20 cellular contexts compared by ENCODE assay signal in genomic region chr20:57664924-57665588, GRCh38. TPM values are rescaled to one million over a fixed set of nuclear protein-coding genes. Genes with fewer than 3 reads are reported as not detected.
DNase-seq lines count a peak whose midpoint lies in the region; ATAC-seq and TF ChIP-seq lines count a peak whose summit lies in the region.
"Had no signal": no experiment of that assay in that cellular context is flagged by ENCODE, and none has a peak within 500 bp of the region (broad histone marks: within the 10 kb centered on the region; RNA-seq: fewer than 3 reads in every experiment).

No MANE protein-coding gene starts in this region.

- H3K9me3 Mint-ChIP-seq in chondrocyte (ENCODE audit: low read depth), result no peaks in the 10 kb centered on the region

- no peak overlapping the region for H4K12ac ChIP-seq in trophoblast cell (ENCODE audit: low read depth, low read length)

- no peak for ATAC-seq in Right ventricle myocardium superior (ENCODE audit: poor library complexity)
- ATAC-seq in heart right ventricle, result no peak
- ATAC-seq in GM21390 (IDR thresholded peaks at IDR 0.05; ENCODE audit: unreplicated experiment), result no peak
- ATAC-seq: GM12878, K562 had no signal

- H3K4ac ChIP-seq in trophoblast cell (ENCODE audit: low read depth, low read length), result peak overlapping the region; percentile 19

- H2AFZ ChIP-seq in trophoblast cell (ENCODE audit: insufficient read depth, low read length, poor library complexity), result no peak overlapping the region
- H2AFZ ChIP-seq: GM23248 had no signal

- H3K27ac Mint-ChIP-seq in chondrocyte (ENCODE audit: unreplicated experiment), result no peak overlapping the region

- no peak overlapping the region for H2AK5ac ChIP-seq in trophoblast cell (ENCODE audit: low read length)

- H3K14ac ChIP-seq in trophoblast cell (ENCODE audit: low read length), result no peak overlapping the region

- no peak overlapping the region for H3K4me2 ChIP-seq in trophoblast cell (ENCODE audit: low read length)

- no peak for TF ChIP-seq EP300 in stomach (IDR thresholded peaks at IDR 0.05)

- no peaks in the 10 kb centered on the region for H3K79me1 ChIP-seq in trophoblast cell (ENCODE audit: low read length)

- no peak overlapping the region for H3K18ac ChIP-seq in trophoblast cell (ENCODE audit: low read length)

- peaks cover 7% of the 10 kb centered on the region for H3K79me2 ChIP-seq in trophoblast cell (ENCODE audit: control insufficient read depth, insufficient read depth, low read length, poor library complexity)

- no peaks in the 10 kb centered on the region for H3K27me3 Mint-ChIP-seq in chondrocyte (ENCODE audit: low read depth)
- H3K27me3 Mint-ChIP-seq: CD4-positive, CD25-positive, alpha-beta regulatory T cell had no signal

- H3K4me3 ChIP-seq in heart right ventricle, result no peak overlapping the region
- H3K4me3 ChIP-seq in trophoblast cell (ENCODE audit: low read depth, low read length), result no peak overlapping the region
- H3K4me3 ChIP-seq in stomach, result no peak overlapping the region
- H3K4me3 ChIP-seq: GM12878, GM23248, K562, SK-N-MC had no signal

- 86 to 90% methylated on average over 14 of the region's 14 CpGs for WGBS in heart right ventricle, 2 donors
- WGBS in trophoblast cell (ENCODE audit: extremely low coverage, insufficient coverage, insufficient read length), result no CpG with 5 or more reads among the region's 14 CpGs
- WGBS in stomach, 5 donors, result 85 to 91% (median 88%) methylated on average over 14 of the region's 14 CpGs

- H3K27me3 ChIP-seq in heart right ventricle (no peaks in the 10 kb centered on the region), trophoblast cell (ENCODE audit: insufficient read depth, low read length) (no peaks in the 10 kb centered on the region), stomach (no peaks in the 10 kb centered on the region)

- H3K9ac ChIP-seq in trophoblast cell (ENCODE audit: low read length), result no peak overlapping the region
- H3K9ac ChIP-seq: GM23248 had no signal

- no peak overlapping the region for H3K4me3 Mint-ChIP-seq in chondrocyte (ENCODE audit: unreplicated experiment)
- H3K4me3 Mint-ChIP-seq: CD4-positive, CD25-positive, alpha-beta regulatory T cell had no signal

- no peaks in the 10 kb centered on the region for H3K9me3 ChIP-seq in heart right ventricle
- no peaks in the 10 kb centered on the region for H3K9me3 ChIP-seq in trophoblast cell (ENCODE audit: insufficient read depth, low read depth, low read length)
- no peaks in the 10 kb centered on the region for H3K9me3 ChIP-seq in stomach

- H4K91ac ChIP-seq in trophoblast cell (ENCODE audit: low read depth, low read length), result no peak overlapping the region

- H3K36me3 ChIP-seq in heart right ventricle (peaks cover 0 to 6% (median 0%) of the 10 kb centered on the region in 9 donors), trophoblast cell (ENCODE audit: control insufficient read depth in 1 of 2, insufficient read depth in 2 of 2, low read length in 2 of 2) (peaks cover 25% of the 10 kb centered on the region in 2 experiments), stomach (no peaks in the 10 kb centered on the region)

- H3K4me1 ChIP-seq in heart right ventricle (peaks cover 0 to 33% (median 8%) of the 10 kb centered on the region in 9 donors), trophoblast cell (ENCODE audit: control insufficient read depth in 1 of 2, insufficient read depth in 2 of 2, low read length in 2 of 2) (peaks cover 3 to 4% of the 10 kb centered on the region in 2 experiments), stomach (peaks cover 0 to 11% (median 5%) of the 10 kb centered on the region in 4 donors)

- H3K4me1 Mint-ChIP-seq in chondrocyte (ENCODE audit: low read depth), result peaks cover 43% of the 10 kb centered on the region

- peak; percentile 13 for DNase-seq in Right ventricle myocardium superior
- no peak for DNase-seq in heart right ventricle
- DNase-seq in chondrocyte (ENCODE audit: low spot score), result peak; percentile 37
- no peak for DNase-seq in trophoblast cell
- DNase-seq in stomach, result no peak
- DNase-seq in OCI-M2 (lab: John Stamatoyannopoulos, UW; ENCODE audit: unreplicated experiment), result no peak
- DNase-seq in NCI-H446 (lab: John Stamatoyannopoulos, UW), result no peak
- DNase-seq: CD4-positive, CD25-positive, alpha-beta regulatory T cell; GM23248; NCI-H146; NCI-H2107; NCI-H345; NCI-H69; NK-92 treated with Interleukin-12 subunit alpha and Interleukin-12 subunit beta, amount 100 ng/mL, for 24 hours; OCI-M1 had no signal

- peaks cover 1% of the 10 kb centered on the region for H3K36me3 Mint-ChIP-seq in chondrocyte (ENCODE audit: low read depth)
- H3K36me3 Mint-ChIP-seq: CD4-positive, CD25-positive, alpha-beta regulatory T cell had no signal

- H3K23ac ChIP-seq in trophoblast cell (ENCODE audit: low read length), result no peak overlapping the region

- no peak overlapping the region for H2BK5ac ChIP-seq in trophoblast cell (ENCODE audit: low read depth, low read length, poor library complexity)

- H2BK12ac ChIP-seq in trophoblast cell (ENCODE audit: low read length), result no peak overlapping the region

- no peak overlapping the region for H4K8ac ChIP-seq in trophoblast cell (ENCODE audit: low read depth, low read length)

- H3K27ac ChIP-seq in heart right ventricle (no peak overlapping the region), trophoblast cell (ENCODE audit: low read depth, low read length) (no peak overlapping the region), stomach (no peak overlapping the region)
- H3K27ac ChIP-seq: GM23248, SK-N-MC had no signal

- TF ChIP-seq CTCF in heart right ventricle (IDR thresholded peaks at IDR 0.05) (no peak), chondrocyte (IDR thresholded peaks at IDR 0.05) (no peak), stomach (IDR thresholded peaks at IDR 0.05) (no peak)

- no peak overlapping the region for H2BK120ac ChIP-seq in trophoblast cell (ENCODE audit: insufficient read depth, low read length, poor library complexity)

- no peak for TF ChIP-seq POLR2A in stomach (IDR thresholded peaks at IDR 0.05)

- intact Hi-C loops in Right ventricle myocardium superior (cut with DNase I) (no loop called here), heart right ventricle (cut with DNase I) (no loop called here), stomach (cut with DNase I; ENCODE audit: low total_unique reads) (no loop called here)

RNA-seq across cellular contexts. Expression of gene PMEPA1, which starts 44.8 kb away (rescaled TPM):
- total RNA-seq in Right ventricle myocardium superior (21.5 TPM), heart right ventricle (10 to 100 TPM; 16.1 to 39.2 (median 30.4) TPM), chondrocyte (151 to 298 TPM (median 163 TPM) in 3 replicates), stomach (10 to 100 TPM in 2 of 5 donors, 1 to 10 TPM in 2, not detected in 1; 5.3 to 17.2 (median 10.7) TPM)
- polyA plus RNA-seq in heart right ventricle (10 to 100 TPM; 10.5 to 81.8 TPM), stomach (10 to 100 TPM in 1 of 3 donors, 1 to 10 TPM in 2; 5.3 to 12.5 (median 5.4) TPM)
- 43.9 and 46.9 TPM in 2 replicates for polyA plus RNA-seq in trophoblast cell (2013)
- polyA plus RNA-seq: K562 had no signal

RNA-seq across cellular contexts. Expression of gene ZBP1, which starts 44.8 kb away (rescaled TPM):
- total RNA-seq in Right ventricle myocardium superior (not detected), heart right ventricle (1 to 10 TPM in 1 of 10 donors, under 1 TPM in 7, not detected in 2; 0.16 to 1.2 (median 0.31) TPM), chondrocyte (not detected in 3 replicates), stomach (not detected)
- polyA plus RNA-seq in heart right ventricle (under 1 TPM; 0.13 to 0.51 TPM), stomach (under 1 TPM in 2 of 3 donors, not detected in 1; 0.37 to 0.60 TPM)
- not detected in 2 replicates for polyA plus RNA-seq in trophoblast cell (2013)
- total RNA-seq: A172, GM23248, K562 had no signal
- polyA plus RNA-seq: GM23248, K562 had no signal

Comparison
In these comparisons a context has a peak if more than half of its experiments do, and no peak if none do; other contexts are left out.
1. DNase-seq: peak in Right ventricle myocardium superior (single experiment) and chondrocyte (single experiment); none in heart right ventricle (0 of 2), trophoblast cell (0 of 2), stomach (single experiment), OCI-M2 (single experiment) and NCI-H446 (0 of 2).